In the genomic region with DNA sequence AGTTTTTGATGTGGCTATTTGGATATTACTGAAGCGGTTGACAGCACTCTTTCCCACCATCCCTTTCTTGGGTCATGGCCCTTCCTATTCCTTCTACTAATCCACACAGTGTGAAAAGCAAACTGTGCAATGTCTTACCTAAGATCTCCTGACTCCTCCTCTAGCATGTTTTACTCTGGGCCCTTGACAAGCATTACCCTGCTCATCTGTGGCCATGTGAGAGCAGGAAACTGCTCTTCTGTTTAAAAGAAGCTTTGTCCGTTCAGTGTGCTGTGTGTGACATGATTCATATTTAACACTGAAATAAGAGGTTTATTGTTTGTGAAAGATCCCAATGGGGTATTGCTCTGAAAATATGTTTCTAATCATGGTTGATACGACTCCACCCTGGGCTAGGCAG, we compare ENCODE assay signal across 28 cellular contexts.
"Had no signal": no experiment of that assay in that cellular context is flagged by ENCODE, and none has a peak within 500 bp of the region (broad histone marks: within the 10 kb centered on the region; RNA-seq: fewer than 3 reads in every experiment).

No MANE protein-coding gene starts in this region.

- DNase-seq: stimulated activated CD4-positive, alpha-beta T cell treated with anti-CD3 and anti-CD28 coated beads, Interleukin-2, amount 100 ng/mL, for 48 hours; stimulated activated CD4-positive, alpha-beta T cell treated with anti-CD3 and anti-CD28 coated beads, Interleukin-4, amount 100 ng/mL, for 1 hour; stimulated activated CD4-positive, alpha-beta T cell treated with anti-CD3 and anti-CD28 coated beads, Interleukin-4, amount 100 ng/mL, for 24 hours; stimulated activated CD4-positive, alpha-beta T cell treated with anti-CD3 and anti-CD28 coated beads, Interleukin-4, amount 100 ng/mL, for 4 hours; stimulated activated CD8-positive, alpha-beta memory T cell treated with anti-CD3 and anti-CD28 coated beads, Interleukin-4, amount 100 ng/mL, for 48 hours; stimulated activated naive B cell treated with anti-CD40 and anti-IgM and Interleukin-4, amounts not matched to agents 10 μg/mL and 1 μg/mL and 100 μg/mL, for 72 hours; stimulated activated naive CD4-positive, alpha-beta T cell; stimulated activated naive CD4-positive, alpha-beta T cell treated with Interleukin-2 at 50 U/mL for 16 hours; stimulated activated naive CD8-positive, alpha-beta T cell treated with anti-CD3 and anti-CD28 coated beads, Interleukin-15, amount 100 ng/mL, for 72 hours; stimulated activated naive CD8-positive, alpha-beta T cell treated with anti-CD3 and anti-CD28 coated beads, Interleukin-15, Interleukin-2, amounts not matched to agents 100 U/mL and 50 U/mL, for 24 hours; stomach; substantia nigra; testis; thyroid gland; tibial artery; transverse colon; trophoblast cell; upper lobe of left lung; upper lobe of right lung; uterus had no signal

- H3K27me3 ChIP-seq: stomach, suprapubic skin, testis, thyroid gland, tibial artery, tibial nerve, transverse colon, upper lobe of left lung, upper lobe of right lung, uterus, vagina had no signal

- H3K36me3 ChIP-seq: stomach, suprapubic skin, thoracic aorta, thyroid gland, tibial artery, tibial nerve, transverse colon, upper lobe of left lung, upper lobe of right lung, uterus, vagina had no signal

- H3K4me1 ChIP-seq: stomach, suprapubic skin, testis, thyroid gland, tibial artery, tibial nerve, transverse colon, upper lobe of left lung, upper lobe of right lung, uterus, vagina had no signal

- H3K27me3 Mint-ChIP-seq: stimulated activated memory B cell treated with anti-CD40 and anti-IgM and Interleukin-4, amounts not matched to agents 10 μg/mL and 1 μg/mL and 100 μg/mL, for 72 hours; stimulated activated naive B cell treated with anti-CD40 and anti-IgM and Interleukin-4, amounts not matched to agents 10 μg/mL and 1 μg/mL and 100 μg/mL, for 72 hours; stimulated activated naive CD8-positive, alpha-beta T cell treated with anti-CD3 and anti-CD28 coated beads, Interleukin-15, amount 100 ng/mL, for 72 hours; stimulated activated naive CD8-positive, alpha-beta T cell treated with anti-CD3 and anti-CD28 coated beads, Interleukin-15, Interleukin-2, amounts not matched to agents 100 ng/mL and 50 ng/mL, for 24 hours had no signal

- H3K9me3 ChIP-seq: testis, thoracic aorta, thyroid gland, tibial artery, transverse colon, upper lobe of left lung, upper lobe of right lung, uterus, vagina had no signal

- H3K27ac Mint-ChIP-seq: stimulated activated effector memory CD8-positive, alpha-beta T cell treated with anti-CD3 and anti-CD28 coated beads, Interleukin-12 subunit alpha, Interleukin-12 subunit beta, amount 100 ng/mL, for 72 hours; stimulated activated memory B cell treated with anti-CD40 and anti-IgM and Interleukin-4, amounts not matched to agents 10 μg/mL and 1 μg/mL and 100 μg/mL, for 72 hours; stimulated activated naive B cell treated with anti-CD40 and anti-IgM and Interleukin-4, amounts not matched to agents 10 μg/mL and 1 μg/mL and 100 μg/mL, for 72 hours; stimulated activated naive CD8-positive, alpha-beta T cell treated with anti-CD3 and anti-CD28 coated beads, Interleukin-15, amount 100 ng/mL, for 72 hours; stimulated activated naive CD8-positive, alpha-beta T cell treated with anti-CD3 and anti-CD28 coated beads, Interleukin-15, Interleukin-2, amounts not matched to agents 100 ng/mL and 50 ng/mL, for 24 hours; type B pancreatic cell had no signal

- H3K4me1 Mint-ChIP-seq: stimulated activated effector memory CD8-positive, alpha-beta T cell treated with anti-CD3 and anti-CD28 coated beads, Interleukin-12 subunit alpha, Interleukin-12 subunit beta, amount 100 ng/mL, for 72 hours; stimulated activated memory B cell treated with anti-CD40 and anti-IgM and Interleukin-4, amounts not matched to agents 10 μg/mL and 1 μg/mL and 100 μg/mL, for 72 hours; stimulated activated naive B cell treated with anti-CD40 and anti-IgM and Interleukin-4, amounts not matched to agents 10 μg/mL and 1 μg/mL and 100 μg/mL, for 72 hours; stimulated activated naive CD8-positive, alpha-beta T cell treated with anti-CD3 and anti-CD28 coated beads, Interleukin-15, amount 100 ng/mL, for 72 hours had no signal

- ATAC-seq: stimulated activated effector memory CD8-positive, alpha-beta T cell treated with anti-CD3 and anti-CD28 coated beads, Interleukin-12 subunit alpha, Interleukin-12 subunit beta, amount 100 ng/mL, for 72 hours; stimulated activated memory B cell treated with anti-CD40 and anti-IgM and Interleukin-4, amounts not matched to agents 10 μg/mL and 1 μg/mL and 100 μg/mL, for 72 hours; stimulated activated naive B cell treated with anti-CD40 and anti-IgM and Interleukin-4, amounts not matched to agents 10 μg/mL and 1 μg/mL and 100 μg/mL, for 72 hours; stimulated activated naive CD8-positive, alpha-beta T cell treated with anti-CD3 and anti-CD28 coated beads, Interleukin-15, amount 100 ng/mL, for 72 hours; stimulated activated naive CD8-positive, alpha-beta T cell treated with anti-CD3 and anti-CD28 coated beads, Interleukin-15, Interleukin-2, amounts not matched to agents 100 U/mL and 50 U/mL, for 24 hours; upper lobe of right lung had no signal

- H3K4me3 Mint-ChIP-seq: stimulated activated effector memory CD8-positive, alpha-beta T cell treated with anti-CD3 and anti-CD28 coated beads, Interleukin-12 subunit alpha, Interleukin-12 subunit beta, amount 100 ng/mL, for 72 hours; stimulated activated memory B cell treated with anti-CD40 and anti-IgM and Interleukin-4, amounts not matched to agents 10 μg/mL and 1 μg/mL and 100 μg/mL, for 72 hours; stimulated activated naive B cell treated with anti-CD40 and anti-IgM and Interleukin-4, amounts not matched to agents 10 μg/mL and 1 μg/mL and 100 μg/mL, for 72 hours; stimulated activated naive CD8-positive, alpha-beta T cell treated with anti-CD3 and anti-CD28 coated beads, Interleukin-15, amount 100 ng/mL, for 72 hours; stimulated activated naive CD8-positive, alpha-beta T cell treated with anti-CD3 and anti-CD28 coated beads, Interleukin-15, Interleukin-2, amounts not matched to agents 100 ng/mL and 50 ng/mL, for 24 hours; type B pancreatic cell had no signal

- H3K4me3 ChIP-seq: stomach, suprapubic skin, testis, thoracic aorta, thyroid gland, tibial artery, tibial nerve, transverse colon, upper lobe of left lung, upper lobe of right lung, uterus, vagina had no signal

- H3K27ac ChIP-seq: stomach, suprapubic skin, testis, thoracic aorta, thyroid gland, tibial artery, tibial nerve, transverse colon, upper lobe of left lung, upper lobe of right lung, uterus, vagina had no signal

- H3K9me3 Mint-ChIP-seq: type B pancreatic cell had no signal

- H3K36me3 Mint-ChIP-seq: stimulated activated effector memory CD8-positive, alpha-beta T cell treated with anti-CD3 and anti-CD28 coated beads, Interleukin-12 subunit alpha, Interleukin-12 subunit beta, amount 100 ng/mL, for 72 hours; stimulated activated memory B cell treated with anti-CD40 and anti-IgM and Interleukin-4, amounts not matched to agents 10 μg/mL and 1 μg/mL and 100 μg/mL, for 72 hours; type B pancreatic cell had no signal
